ENCODE assay signal across 21 cellular contexts in the genomic region with DNA sequence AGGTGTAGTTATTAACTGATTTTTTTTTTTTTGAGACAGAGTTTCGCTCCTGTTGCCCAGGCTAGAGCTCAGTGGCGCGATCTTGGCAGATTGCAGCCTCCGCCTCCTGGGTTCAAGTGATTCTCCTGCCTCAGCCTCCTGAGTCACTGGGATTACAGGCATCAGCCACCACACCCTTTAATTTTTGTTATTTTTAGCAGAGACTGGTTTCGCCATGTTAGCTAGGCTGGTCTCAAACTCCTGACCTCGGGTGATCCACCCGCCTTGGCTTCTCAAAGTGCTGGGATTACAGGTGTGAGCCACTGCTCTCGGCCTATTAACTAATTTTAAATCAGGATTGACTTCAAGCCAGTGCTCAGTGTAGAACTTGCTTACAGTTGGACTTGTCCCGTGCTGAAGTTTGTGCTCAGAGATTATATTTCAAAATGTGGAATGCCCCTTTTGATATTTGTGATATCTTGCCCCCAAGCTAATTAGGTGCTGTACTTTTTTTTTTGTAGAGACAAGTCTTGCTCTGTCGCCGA. TPM values are rescaled to one million over a fixed set of nuclear protein-coding genes. Genes with fewer than 3 reads are reported as not detected.
DNase-seq lines count a peak whose midpoint lies in the region; ATAC-seq and TF ChIP-seq lines count a peak whose summit lies in the region.
"Had no signal": no experiment of that assay in that cellular context is flagged by ENCODE, and none has a peak within 500 bp of the region (broad histone marks: within the 10 kb centered on the region; RNA-seq: fewer than 3 reads in every experiment).

No MANE protein-coding gene starts in this region.

- peaks cover 74% of the 10 kb centered on the region for H3K36me3 ChIP-seq in mesodermal cell (ENCODE audit: control insufficient read depth, insufficient read depth, low read length)
- H3K36me3 ChIP-seq: ovary had no signal

- TF ChIP-seq CTCF in natural killer cell (IDR thresholded peaks at IDR 0.05) (no peak), coronary artery (IDR thresholded peaks at IDR 0.05) (no peak)

- H3K9me3 Mint-ChIP-seq in natural killer cell (no peaks in the 10 kb centered on the region), immature natural killer cell (no peaks in the 10 kb centered on the region)
- no peaks in the 10 kb centered on the region for H3K9me3 Mint-ChIP-seq in natural killer cell treated with Interleukin-12 subunit alpha and Interleukin-12 subunit beta and Interleukin-15 and Interleukin-18, amount 100 ng/mL, for 72 hours

- H3K9me3 ChIP-seq in mesodermal cell (ENCODE audit: control insufficient read depth, low read length): peaks cover 7% of the 10 kb centered on the region
- H3K9me3 ChIP-seq: ovary, thyroid gland had no signal

- 88 to 96% methylated on average over 5 to 11 of the region's 11 CpGs for WGBS in mesodermal cell (ENCODE audit: insufficient coverage in 2 of 2), 2 experiments

- peaks cover 9% of the 10 kb centered on the region for H3K4me1 ChIP-seq in mesodermal cell (ENCODE audit: control insufficient read depth, insufficient read depth, low read length, poor library complexity, severe bottlenecking)

- intact Hi-C loops in natural killer cell (cut with micrococcal nuclease): no loop called here

- ATAC-seq in natural killer cell (peak in 1 of 3 donors; percentile 15), HG02798 (IDR thresholded peaks at IDR 0.05; ENCODE audit: poor library complexity, unreplicated experiment) (no peak)
- no peak for ATAC-seq in natural killer cell treated with Interleukin-12 subunit alpha and Interleukin-12 subunit beta and Interleukin-15 and Interleukin-18, amount 100 ng/mL, for 72 hours
- ATAC-seq: activated naive CD4-positive, alpha-beta T cell treated with anti-CD3 and anti-CD28 coated beads, Interleukin-2, amount 50 U/mL, for 72 hours had no signal

- peaks cover 24 to 41% of the 10 kb centered on the region in 2 donors for H3K4me1 Mint-ChIP-seq in natural killer cell
- H3K4me1 Mint-ChIP-seq in natural killer cell treated with Interleukin-12 subunit alpha and Interleukin-12 subunit beta and Interleukin-15 and Interleukin-18, amount 100 ng/mL, for 72 hours (ENCODE audit: low read depth in 2 of 2): peaks cover 30 to 31% of the 10 kb centered on the region in 2 donors
- peaks cover 28 to 73% of the 10 kb centered on the region in 2 donors for H3K4me1 Mint-ChIP-seq in immature natural killer cell

- DNase-seq in natural killer cell (no peak), coronary artery (ENCODE audit: low spot score) (no peak), immature natural killer cell (no peak), NCI-H2029 (lab: John Stamatoyannopoulos, UW) (no peak)
- no peak for DNase-seq in natural killer cell treated with Interleukin-12 subunit alpha and Interleukin-12 subunit beta and Interleukin-15 and Interleukin-18, amount 100 ng/mL, for 72 hours (ENCODE audit: low spot score)
- no peak for DNase-seq in activated effector memory CD4-positive, alpha-beta T cell treated with anti-CD3 and anti-CD28 coated beads, Interleukin-2, amount 50 U/mL, for 16 hours
- DNase-seq: activated CD4-positive, alpha-beta T cell treated with anti-CD3 and anti-CD28 coated beads, Interleukin-2, amount 50 U/mL, for 48 hours; activated T-cell treated with anti-CD3 and anti-CD28 coated beads, Interleukin-2, amount 50 U/mL, for 1 hour; DMS53; dorsolateral prefrontal cortex; Kasumi-1; NCI-H1417; NCI-H2171 treated with DMSO at 0.1 percent for 48 hours; ovary; stimulated activated CD4-positive, alpha-beta T cell treated with anti-CD3 and anti-CD28 coated beads, Interleukin-4, amount 100 ng/mL, for 24 hours; thyroid gland had no signal

- H3K36me3 Mint-ChIP-seq in natural killer cell: peaks cover 9% of the 10 kb centered on the region
- peaks cover 30% of the 10 kb centered on the region for H3K36me3 Mint-ChIP-seq in natural killer cell treated with Interleukin-12 subunit alpha and Interleukin-12 subunit beta and Interleukin-15 and Interleukin-18, amount 100 ng/mL, for 72 hours
- peaks cover 12 to 22% (median 17%) of the 10 kb centered on the region in 3 donors for H3K36me3 Mint-ChIP-seq in immature natural killer cell

- H3K4me3 Mint-ChIP-seq in natural killer cell (peak overlapping the region; percentile 31), immature natural killer cell (no peak overlapping the region)
- no peak overlapping the region for H3K4me3 Mint-ChIP-seq in natural killer cell treated with Interleukin-12 subunit alpha and Interleukin-12 subunit beta and Interleukin-15 and Interleukin-18, amount 100 ng/mL, for 72 hours

- H3K27me3 Mint-ChIP-seq in natural killer cell (ENCODE audit: low read depth in 2 of 2) (no peaks in the 10 kb centered on the region), immature natural killer cell (ENCODE audit: low read depth in 3 of 3) (peaks cover 6 to 22% (median 7%) of the 10 kb centered on the region in 3 donors)
- no peaks in the 10 kb centered on the region for H3K27me3 Mint-ChIP-seq in natural killer cell treated with Interleukin-12 subunit alpha and Interleukin-12 subunit beta and Interleukin-15 and Interleukin-18, amount 100 ng/mL, for 72 hours

- no peak overlapping the region for H3K27ac ChIP-seq in coronary artery
- H3K27ac ChIP-seq in mesodermal cell (ENCODE audit: low read depth, low read length, severe bottlenecking): no peak overlapping the region
- H3K27ac ChIP-seq: dorsolateral prefrontal cortex, ovary, thyroid gland had no signal

- H3K4me3 ChIP-seq in coronary artery: peak overlapping the region; percentile 39
- H3K4me3 ChIP-seq in mesodermal cell (ENCODE audit: extremely low read depth, insufficient read depth, low read length, poor library complexity, severe bottlenecking): peak overlapping the region; percentile 3
- H3K4me3 ChIP-seq: HAP-1, ovary, thyroid gland had no signal

- H3K27ac Mint-ChIP-seq in natural killer cell: peak overlapping the region in 1 of 2 donors; percentile 43
- no peak overlapping the region for H3K27ac Mint-ChIP-seq in natural killer cell treated with Interleukin-12 subunit alpha and Interleukin-12 subunit beta and Interleukin-15 and Interleukin-18, amount 100 ng/mL, for 72 hours
- H3K27ac Mint-ChIP-seq in immature natural killer cell: peak overlapping the region in 2 of 6 donors; percentile 10 to 34
- H3K27ac Mint-ChIP-seq: activated naive CD4-positive, alpha-beta T cell treated with anti-CD3 and anti-CD28 coated beads, Interleukin-2, amount 50 U/mL, for 72 hours had no signal

RNA-seq across cellular contexts. Expression of a gene that starts 6.0 kb away (rescaled TPM):
- 100 to 1,000 TPM in 1 of 3 donors, 10 to 100 TPM in 2; 85.5 to 156 (median 96.3) TPM for total RNA-seq in natural killer cell
- total RNA-seq in natural killer cell treated with Interleukin-12 subunit alpha and Interleukin-12 subunit beta and Interleukin-15 and Interleukin-18, amount 100 ng/mL, for 72 hours: 10 to 100 TPM; 40.0 to 41.0 TPM
- 62.9 TPM for polyA plus RNA-seq in mesodermal cell (2013, experiment 1 of 2)
- polyA plus RNA-seq in mesodermal cell (2013, experiment 2 of 2): 50.1 TPM
- polyA plus RNA-seq in immature natural killer cell: 10 to 100 TPM in 2 of 3 donors, 1 to 10 TPM in 1; 4.9 to 10.8 (median 10.5) TPM

RNA-seq across cellular contexts. Expression of a gene that starts 55.1 kb away (rescaled TPM):
- under 1 TPM in 1 of 3 donors, not detected in 2; 0.39 TPM for total RNA-seq in natural killer cell
- under 1 TPM in 1 of 2 donors, not detected in 1; 0.53 TPM for total RNA-seq in natural killer cell treated with Interleukin-12 subunit alpha and Interleukin-12 subunit beta and Interleukin-15 and Interleukin-18, amount 100 ng/mL, for 72 hours
- 7.4 TPM for polyA plus RNA-seq in mesodermal cell (2013, experiment 1 of 2)
- 3.9 TPM for polyA plus RNA-seq in mesodermal cell (2013, experiment 2 of 2)
- polyA plus RNA-seq in immature natural killer cell: not detected
- total RNA-seq: A172; activated naive CD4-positive, alpha-beta T cell treated with anti-CD3 and anti-CD28 coated beads, Interleukin-2, amount 50 U/mL, for 72 hours had no signal
